Comparison of ENCODE assay signal across 19 cellular contexts in the genomic region with DNA sequence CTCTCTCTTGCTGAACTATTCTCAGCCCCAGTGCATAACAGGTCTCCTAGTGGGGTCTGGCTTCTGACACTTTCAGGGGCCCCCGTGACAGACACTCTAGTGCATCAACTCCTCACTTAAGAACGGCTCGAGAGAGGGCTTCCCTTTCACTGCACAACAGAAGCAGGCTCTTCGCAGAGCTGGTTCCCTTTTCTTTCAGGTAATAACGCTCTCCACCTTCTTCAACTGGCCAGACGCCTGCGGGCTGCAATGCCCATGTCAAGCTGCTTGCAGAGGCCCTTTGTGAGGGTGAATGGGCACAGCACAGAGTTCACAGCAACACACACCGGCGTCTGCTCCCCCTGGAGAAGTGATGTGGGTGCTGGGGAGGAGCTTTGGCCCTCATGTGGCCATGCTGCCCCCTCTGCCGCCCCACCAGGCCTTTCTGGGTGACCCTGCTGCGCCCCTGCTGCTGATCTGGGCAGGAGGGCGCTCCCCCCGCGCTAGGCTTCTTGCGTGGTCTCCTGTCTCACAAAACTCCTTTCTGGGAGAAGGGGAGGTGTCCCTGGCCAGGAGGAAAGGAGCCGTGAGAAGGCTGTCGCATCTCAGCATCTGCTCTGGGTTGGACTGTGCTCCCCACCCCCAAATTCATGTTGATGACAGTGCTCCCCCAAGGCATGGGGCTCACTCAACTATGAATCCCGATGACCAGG. TPM values are rescaled to one million over a fixed set of nuclear protein-coding genes. Genes with fewer than 3 reads are reported as not detected.
DNase-seq lines count a peak whose midpoint lies in the region; ATAC-seq, FAIRE-seq and TF ChIP-seq lines count a peak whose summit lies in the region.
"Had no signal": no experiment of that assay in that cellular context is flagged by ENCODE, and none has a peak within 500 bp of the region (broad histone marks: within the 10 kb centered on the region; RNA-seq: fewer than 3 reads in every experiment).

No MANE protein-coding gene starts in this region.

- H3K4me3 ChIP-seq in GM23338 (no peak overlapping the region), astrocyte (ENCODE audit: insufficient read depth, low read depth, low read length) (no peak overlapping the region), sigmoid colon (no peak overlapping the region)
- H3K4me3 ChIP-seq: A549, heart right ventricle, lower lobe of right lung, transverse colon had no signal

- H3K36me3 Mint-ChIP-seq in activated CD8-positive, alpha-beta T cell treated with anti-CD3 and anti-CD28 coated beads for 36 hours (ENCODE audit: low read depth): peaks cover 34% of the 10 kb centered on the region
- peaks cover 36% of the 10 kb centered on the region for H3K36me3 Mint-ChIP-seq in activated CD8-positive, alpha-beta T cell treated with anti-CD3 and anti-CD28 coated beads, Interleukin-2, amount 10 ng/mL, durations not matched to agents 7 days and 5 days (ENCODE audit: low read depth)
- H3K36me3 Mint-ChIP-seq in GM23338 (ENCODE audit: low read depth) (peaks cover 31% of the 10 kb centered on the region), astrocyte (ENCODE audit: low read depth, unreplicated experiment) (peaks cover 4% of the 10 kb centered on the region)
- H3K36me3 Mint-ChIP-seq: naive B cell had no signal

- peak overlapping the region; percentile 22 for H3K9ac ChIP-seq in astrocyte (ENCODE audit: low read length)

- peaks cover 27% of the 10 kb centered on the region for H3K79me2 ChIP-seq in GM23338 (replicated peaks; ENCODE audit: insufficient read depth)
- peaks cover 47% of the 10 kb centered on the region for H3K79me2 ChIP-seq in astrocyte (ENCODE audit: insufficient read depth, low read length)

- POLR2A ChIA-PET in activated CD8-positive, alpha-beta T cell treated with anti-CD3 and anti-CD28 coated beads for 36 hours (lab: Charles Lee): no interaction called here
- POLR2A ChIA-PET in activated CD8-positive, alpha-beta T cell treated with anti-CD3 and anti-CD28 coated beads, Interleukin-2, amount 10 ng/mL, durations not matched to agents 7 days and 5 days (lab: Charles Lee): no interaction called here

- intact Hi-C loops in activated CD8-positive, alpha-beta T cell treated with anti-CD3 and anti-CD28 coated beads for 36 hours (cut with micrococcal nuclease): no loop called here
- intact Hi-C loops in sigmoid colon (cut with DNase I): no loop called here

- peaks cover 61% of the 10 kb centered on the region for H3K4me1 Mint-ChIP-seq in activated CD8-positive, alpha-beta T cell treated with anti-CD3 and anti-CD28 coated beads for 36 hours (ENCODE audit: low read depth)
- H3K4me1 Mint-ChIP-seq in activated CD8-positive, alpha-beta T cell treated with anti-CD3 and anti-CD28 coated beads, Interleukin-2, amount 10 ng/mL, durations not matched to agents 7 days and 5 days (ENCODE audit: low read depth): peaks cover 55% of the 10 kb centered on the region
- H3K4me1 Mint-ChIP-seq in GM23338 (peaks cover 18% of the 10 kb centered on the region), astrocyte (ENCODE audit: low read depth, unreplicated experiment) (peaks cover 32% of the 10 kb centered on the region)

- WGBS in sigmoid colon, 2 donors: 94 to 95% methylated on average over 18 of the region's 18 CpGs

- no peaks in the 10 kb centered on the region for H3K27me3 ChIP-seq in GM23338 (ENCODE audit: insufficient read depth)
- no peaks in the 10 kb centered on the region for H3K27me3 ChIP-seq in astrocyte (ENCODE audit: insufficient read depth, low read length)
- no peaks in the 10 kb centered on the region for H3K27me3 ChIP-seq in sigmoid colon
- H3K27me3 ChIP-seq: heart right ventricle, transverse colon had no signal

- no peak for ATAC-seq in activated CD8-positive, alpha-beta T cell treated with anti-CD3 and anti-CD28 coated beads for 36 hours
- ATAC-seq in activated CD8-positive, alpha-beta T cell treated with anti-CD3 and anti-CD28 coated beads, Interleukin-2, amount 10 ng/mL, durations not matched to agents 7 days and 5 days: no peak
- no peak for ATAC-seq in GM23338
- ATAC-seq in GM21825 (IDR thresholded peaks at IDR 0.05; ENCODE audit: unreplicated experiment): no peak
- no peak for ATAC-seq in HG03045 (IDR thresholded peaks at IDR 0.05; ENCODE audit: unreplicated experiment)
- ATAC-seq: A549, heart right ventricle, lower lobe of right lung had no signal

- H3K27ac Mint-ChIP-seq in activated CD8-positive, alpha-beta T cell treated with anti-CD3 and anti-CD28 coated beads for 36 hours: no peak overlapping the region
- H3K27ac Mint-ChIP-seq in activated CD8-positive, alpha-beta T cell treated with anti-CD3 and anti-CD28 coated beads, Interleukin-2, amount 10 ng/mL, durations not matched to agents 7 days and 5 days: no peak overlapping the region
- H3K27ac Mint-ChIP-seq in GM23338 (no peak overlapping the region), astrocyte (ENCODE audit: unreplicated experiment) (no peak overlapping the region)
- H3K27ac Mint-ChIP-seq: activated B cell treated with CpG ODN at 0.5 μM for 24 hours, HFFc6 had no signal

- DNase-seq in activated CD8-positive, alpha-beta T cell treated with anti-CD3 and anti-CD28 coated beads for 36 hours: no peak
- DNase-seq in activated CD8-positive, alpha-beta T cell treated with anti-CD3 and anti-CD28 coated beads, Interleukin-2, amount 10 ng/mL, durations not matched to agents 7 days and 5 days: no peak
- DNase-seq in GM23338 (ENCODE audit: low spot score): no peak
- DNase-seq in astrocyte (ENCODE audit: low read depth): no peak
- peak; percentile 56 for DNase-seq in sigmoid colon
- DNase-seq in UCSD-AML1 (lab: John Stamatoyannopoulos, UW; ENCODE audit: unreplicated experiment): no peak
- DNase-seq: activated B cell treated with CpG ODN at 0.5 μM for 24 hours; activated CD8-positive, alpha-beta memory T cell treated with anti-CD3 and anti-CD28 coated beads, Interleukin-2, amount 50 U/mL, for 4 hours; heart right ventricle; HFFc6; lower lobe of right lung; naive B cell; NCI-H1694; NCI-H446; stimulated activated CD4-positive, alpha-beta T cell treated with anti-CD3 and anti-CD28 coated beads, Interleukin-12 subunit alpha, Interleukin-12 subunit beta, amount 100 ng/mL, for 4 hours; transverse colon had no signal

- H4K20me1 ChIP-seq in GM23338 (replicated peaks; ENCODE audit: insufficient read depth) (no peaks in the 10 kb centered on the region; the same call in none of the 2 replicates), astrocyte (ENCODE audit: insufficient read depth, low read length) (peaks cover 21% of the 10 kb centered on the region)

- no peak for FAIRE-seq in astrocyte (lab: Jason Lieb, UNC)
- FAIRE-seq: A549 had no signal

- H3K4me2 ChIP-seq in GM23338: no peak overlapping the region
- H3K4me2 ChIP-seq in astrocyte (ENCODE audit: low read length): peak overlapping the region; percentile 15
- H3K4me2 ChIP-seq: A549 had no signal

- TF ChIP-seq CTCF in activated CD8-positive, alpha-beta T cell treated with anti-CD3 and anti-CD28 coated beads for 36 hours (IDR thresholded peaks at IDR 0.05): no peak
- TF ChIP-seq CTCF in GM23338 (conservative IDR thresholded peaks at IDR 0.05; ENCODE audit: low read depth in 2 of 2) (no peak), astrocyte (IDR thresholded peaks at IDR 0.05; ENCODE audit: insufficient read depth, low read depth, low read length) (no peak), sigmoid colon (IDR thresholded peaks at IDR 0.05) (no peak)

- no peak for TF ChIP-seq POLR2A in sigmoid colon (IDR thresholded peaks at IDR 0.05)

- H2AFZ ChIP-seq in GM23338 (no peak overlapping the region), astrocyte (ENCODE audit: low read depth, low read length) (no peak overlapping the region)

- no peak overlapping the region for H3K27ac ChIP-seq in GM23338 (ENCODE audit: low read depth)
- H3K27ac ChIP-seq in astrocyte (ENCODE audit: low read depth, low read length): no peak overlapping the region
- no peak overlapping the region for H3K27ac ChIP-seq in sigmoid colon
- H3K27ac ChIP-seq: A549, heart right ventricle, lower lobe of right lung, transverse colon had no signal

- no peaks in the 10 kb centered on the region for H3K27me3 Mint-ChIP-seq in activated CD8-positive, alpha-beta T cell treated with anti-CD3 and anti-CD28 coated beads for 36 hours
- no peaks in the 10 kb centered on the region for H3K27me3 Mint-ChIP-seq in activated CD8-positive, alpha-beta T cell treated with anti-CD3 and anti-CD28 coated beads, Interleukin-2, amount 10 ng/mL, durations not matched to agents 7 days and 5 days (ENCODE audit: low read depth)
- H3K27me3 Mint-ChIP-seq in GM23338 (ENCODE audit: insufficient read depth, low read depth, poor library complexity): peaks cover 8% of the 10 kb centered on the region
- no peaks in the 10 kb centered on the region for H3K27me3 Mint-ChIP-seq in astrocyte (ENCODE audit: low read depth, unreplicated experiment)
- H3K27me3 Mint-ChIP-seq: activated B cell treated with CpG ODN at 0.5 μM for 24 hours, naive B cell had no signal

- H3K9me3 ChIP-seq in astrocyte (ENCODE audit: insufficient read depth, low read depth, low read length): no peaks in the 10 kb centered on the region
- no peaks in the 10 kb centered on the region for H3K9me3 ChIP-seq in sigmoid colon
- H3K9me3 ChIP-seq: A549, heart right ventricle, lower lobe of right lung, transverse colon had no signal

- H3K4me3 Mint-ChIP-seq in activated CD8-positive, alpha-beta T cell treated with anti-CD3 and anti-CD28 coated beads for 36 hours: peak overlapping the region; percentile 96
- no peak overlapping the region for H3K4me3 Mint-ChIP-seq in activated CD8-positive, alpha-beta T cell treated with anti-CD3 and anti-CD28 coated beads, Interleukin-2, amount 10 ng/mL, durations not matched to agents 7 days and 5 days
- H3K4me3 Mint-ChIP-seq in GM23338 (peak overlapping the region; percentile 98; the same call in 1 of the 3 replicates), astrocyte (ENCODE audit: unreplicated experiment) (no peak overlapping the region)
- H3K4me3 Mint-ChIP-seq: activated B cell treated with CpG ODN at 0.5 μM for 24 hours had no signal

- H3K9me3 Mint-ChIP-seq in activated CD8-positive, alpha-beta T cell treated with anti-CD3 and anti-CD28 coated beads for 36 hours: no peaks in the 10 kb centered on the region
- H3K9me3 Mint-ChIP-seq in activated CD8-positive, alpha-beta T cell treated with anti-CD3 and anti-CD28 coated beads, Interleukin-2, amount 10 ng/mL, durations not matched to agents 7 days and 5 days (ENCODE audit: insufficient read depth): no peaks in the 10 kb centered on the region
- no peaks in the 10 kb centered on the region for H3K9me3 Mint-ChIP-seq in GM23338
- H3K9me3 Mint-ChIP-seq in astrocyte (ENCODE audit: unreplicated experiment): no peaks in the 10 kb centered on the region
- H3K9me3 Mint-ChIP-seq: activated B cell treated with CpG ODN at 0.5 μM for 24 hours, naive B cell had no signal

- H3F3A ChIP-seq in GM23338 (replicated peaks; ENCODE audit: low read depth): no peaks in the 10 kb centered on the region

- H3K4me1 ChIP-seq in GM23338 (ENCODE audit: insufficient read depth): peaks cover 4% of the 10 kb centered on the region; the same call in 1 of the 2 replicates
- H3K4me1 ChIP-seq in astrocyte (ENCODE audit: insufficient read depth, low read length): peaks cover 44% of the 10 kb centered on the region
- peaks cover 0 to 30% (median 28%) of the 10 kb centered on the region in 4 donors for H3K4me1 ChIP-seq in sigmoid colon

- H3K36me3 ChIP-seq in GM23338 (ENCODE audit: insufficient read depth) (peaks cover 7% of the 10 kb centered on the region; the same call in 1 of the 2 replicates), astrocyte (ENCODE audit: insufficient read depth, low read length) (peaks cover 3% of the 10 kb centered on the region), sigmoid colon (peaks cover 7 to 24% (median 12%) of the 10 kb centered on the region in 4 donors)

- TF ChIP-seq EP300 in sigmoid colon (IDR thresholded peaks at IDR 0.05): no peak

- CTCF ChIA-PET in activated CD8-positive, alpha-beta T cell treated with anti-CD3 and anti-CD28 coated beads for 36 hours (lab: Charles Lee): interaction anchor here (1.0 kb wide), 1 partner anchor 129 kb away, joined by 3 read pairs; no protein-coding TSS in a partner anchor
- CTCF ChIA-PET in activated CD8-positive, alpha-beta T cell treated with anti-CD3 and anti-CD28 coated beads, Interleukin-2, amount 10 ng/mL, durations not matched to agents 7 days and 5 days (lab: Charles Lee): no interaction called here

- no peaks in the 10 kb centered on the region for H3K9me2 ChIP-seq in GM23338 (ENCODE audit: insufficient read depth)

RNA-seq across cellular contexts. Expression of a gene that starts 2.4 kb away (rescaled TPM):
- 10 to 100 TPM; 80.1 to 87.2 TPM for total RNA-seq in activated CD8-positive, alpha-beta T cell treated with anti-CD3 and anti-CD28 coated beads for 36 hours
- 10 to 100 TPM; 57.9 to 60.4 TPM for total RNA-seq in activated CD8-positive, alpha-beta T cell treated with anti-CD3 and anti-CD28 coated beads, Interleukin-2, amount 10 ng/mL, durations not matched to agents 7 days and 5 days
- 47.5 and 79.9 TPM in 2 replicates for total RNA-seq in GM23338 (2014; rRNA removed; shearing (Covaris generic))
- polyA plus RNA-seq in GM23338 (2016; fragmentation: Nextera tagmentation; extraction: Ambion mirVana) (143 and 149 TPM in 2 replicates), sigmoid colon (10 to 100 TPM; 65.9 to 77.9 (median 70.9) TPM)
- total RNA-seq in astrocyte (69.9 and 72.2 TPM in 2 replicates), sigmoid colon (10 to 100 TPM; 32.4 to 59.4 (median 49.2) TPM)

RNA-seq across cellular contexts. Expression of a gene that starts 4.0 kb away (rescaled TPM):
- total RNA-seq in activated CD8-positive, alpha-beta T cell treated with anti-CD3 and anti-CD28 coated beads for 36 hours: 10 to 100 TPM; 32.2 to 39.1 TPM
- 10 to 100 TPM; 36.6 to 36.7 TPM for total RNA-seq in activated CD8-positive, alpha-beta T cell treated with anti-CD3 and anti-CD28 coated beads, Interleukin-2, amount 10 ng/mL, durations not matched to agents 7 days and 5 days
- total RNA-seq in GM23338 (2014; rRNA removed; shearing (Covaris generic)): 82.1 and 94.8 TPM in 2 replicates
- polyA plus RNA-seq in GM23338 (2016; fragmentation: Nextera tagmentation; extraction: Ambion mirVana): 279 and 289 TPM in 2 replicates
- total RNA-seq in astrocyte: 37.6 and 39.3 TPM in 2 replicates
- 10 to 100 TPM; 34.9 to 82.6 (median 55.4) TPM for total RNA-seq in sigmoid colon
- 100 to 1,000 TPM in 2 of 3 donors, 10 to 100 TPM in 1; 94.0 to 156 (median 111) TPM for polyA plus RNA-seq in sigmoid colon

Comparison
In these comparisons a context has a peak if more than half of its experiments do, and no peak if none do; other contexts are left out.
1. H3K4me3 Mint-ChIP-seq: peak in activated CD8-positive, alpha-beta T cell treated with anti-CD3 and anti-CD28 coated beads for 36 hours (single experiment) and GM23338 (single experiment); none in activated CD8-positive, alpha-beta T cell treated with anti-CD3 and anti-CD28 coated beads, Interleukin-2, amount 10 ng/mL, durations not matched to agents 7 days and 5 days (single experiment) and astrocyte (single experiment).